ENCODE assay signal across 12 cellular contexts in the genomic region with DNA sequence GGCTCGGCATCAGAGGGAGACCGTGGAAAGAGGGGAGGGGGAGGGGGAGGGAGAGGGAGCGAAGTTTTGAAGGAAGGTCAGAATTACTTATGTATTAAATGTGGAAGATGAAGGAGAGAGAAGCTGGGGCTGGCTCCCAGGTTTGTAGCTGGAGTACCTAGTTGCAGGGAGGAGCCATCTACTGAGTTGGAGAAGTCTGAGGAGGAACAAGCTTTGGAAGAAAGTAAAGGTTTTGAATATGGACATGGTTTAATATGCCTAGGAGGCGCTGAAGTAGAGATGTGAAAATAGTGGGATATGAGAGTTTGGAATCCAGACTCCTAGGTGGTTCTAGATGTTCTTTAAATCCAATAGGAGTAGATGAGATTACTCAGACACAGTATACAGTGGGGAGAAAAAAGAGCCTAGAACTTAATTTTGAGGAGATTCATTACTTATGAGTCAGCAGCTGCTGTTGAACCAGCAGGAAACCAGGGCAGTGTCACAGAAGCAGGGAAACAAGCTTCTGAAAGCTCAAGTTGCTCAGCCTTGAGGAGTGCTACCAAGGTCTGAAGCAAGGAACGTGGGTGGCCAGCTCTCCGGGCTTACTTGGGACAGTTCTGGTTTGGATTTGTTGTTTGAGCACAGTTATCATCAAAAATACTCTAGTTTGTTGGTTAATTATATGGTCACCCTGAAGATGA.
DNase-seq lines count a peak whose midpoint lies in the region; ATAC-seq, FAIRE-seq and TF ChIP-seq lines count a peak whose summit lies in the region.
"Had no signal": no experiment of that assay in that cellular context is flagged by ENCODE, and none has a peak within 500 bp of the region (broad histone marks: within the 10 kb centered on the region; RNA-seq: fewer than 3 reads in every experiment).

No MANE protein-coding gene starts in this region.

- H3K4me2 ChIP-seq in fibroblast of lung (ENCODE audit: extremely low read depth, insufficient read depth, low read length) = no peak overlapping the region

- WGBS in pancreas, 2 donors = 88 to 93% methylated on average over 5 to 6 of the region's 6 CpGs

- H3K79me2 ChIP-seq in fibroblast of lung (ENCODE audit: control insufficient read depth, insufficient read depth, low read length) = no peaks in the 10 kb centered on the region

- H3K27ac ChIP-seq in RWPE1 (no peak overlapping the region), fibroblast of lung (ENCODE audit: insufficient read depth, low read length) (no peak overlapping the region), pancreas (no peak overlapping the region)

- FAIRE-seq in pancreas (lab: Jason Lieb, UNC) = no peak
- FAIRE-seq: GM12878, K562 had no signal

- DNase-seq in Daoy (ENCODE audit: low read depth) (peak; percentile 72), RWPE1 (ENCODE audit: low spot score) (peak; percentile 37), fibroblast of lung (ENCODE audit: low read depth in 2 of 2) (peak; percentile 74 to 91), pancreas (no peak), NAMALWA (ENCODE audit: low spot score) (no peak), OCI-M2 (lab: John Stamatoyannopoulos, UW; ENCODE audit: unreplicated experiment) (no peak), GM13976 (ENCODE audit: low spot score) (no peak)
- DNase-seq: activated CD4-positive, alpha-beta memory T cell treated with anti-CD3 and anti-CD28 coated beads, Interleukin-2, amount 10 ng/mL, durations not matched to agents 7 days and 5 days; H9 had no signal

- H3K36me3 ChIP-seq in fibroblast of lung (ENCODE audit: control insufficient read depth, insufficient read depth, low read length) (peaks cover 2% of the 10 kb centered on the region), pancreas (peaks cover 0 to 36% (median 10%) of the 10 kb centered on the region in 3 donors)

- no peak overlapping the region for H3K4me3 ChIP-seq in fibroblast of lung (replicated peaks in 1 of 4; ENCODE audit: control extremely low read depth in 1 of 4, insufficient read depth in 1 of 4, low read depth in 3 of 4, low read length in 4 of 4)
- H3K4me3 ChIP-seq in pancreas = no peak overlapping the region
- H3K4me3 ChIP-seq: GM12878, K562 had no signal

- H3K9me3 ChIP-seq in fibroblast of lung (ENCODE audit: control insufficient read depth, insufficient read depth, low read depth, low read length) (no peaks in the 10 kb centered on the region), pancreas (no peaks in the 10 kb centered on the region)

- no peak overlapping the region for H2AFZ ChIP-seq in fibroblast of lung (ENCODE audit: low read length)

- in situ Hi-C loops in GM13976 (cut with MboI; ENCODE audit: low sequenced_read_pairs, unreplicated experiment) = no loop called here

- H4K20me1 ChIP-seq in fibroblast of lung (ENCODE audit: control insufficient read depth, extremely low read depth, insufficient read depth, low read length) = no peaks in the 10 kb centered on the region

- H3K4me1 ChIP-seq in fibroblast of lung (ENCODE audit: control insufficient read depth, extremely low read depth, insufficient read depth, low read length) (no peaks in the 10 kb centered on the region), pancreas (peaks cover 0 to 6% (median 5%) of the 10 kb centered on the region in 3 donors)

- H3K27me3 ChIP-seq in fibroblast of lung (ENCODE audit: control insufficient read depth, insufficient read depth, low read length) (no peaks in the 10 kb centered on the region), pancreas (no peaks in the 10 kb centered on the region)

- intact Hi-C loops in pancreas (cut with DNase I) = no loop called here

- H3K9ac ChIP-seq in fibroblast of lung (ENCODE audit: insufficient read depth, low read length) = no peak overlapping the region

- TF ChIP-seq CTCF in RWPE1 (conservative IDR thresholded peaks at IDR 0.05; ENCODE audit: low read depth) (no peak), fibroblast of lung (conservative IDR thresholded peaks at IDR 0.05 in 1 of 2, IDR thresholded peaks at IDR 0.05 in 1 of 2; ENCODE audit: low read depth in 1 of 2, low read length in 2 of 2) (no peak), pancreas (IDR thresholded peaks at IDR 0.05) (no peak), GM13976 (IDR thresholded peaks at IDR 0.05; ENCODE audit: borderline replicate concordance, control extremely low read depth, extremely low read depth, insufficient read depth, missing control alignments) (no peak)

- CTCF ChIA-PET in RWPE1 (lab: Yijun Ruan, JAX) = interaction anchor here (0.8 kb wide), 1 partner anchor 18 kb away, joined by 5 read pairs; no protein-coding TSS in a partner anchor

- ATAC-seq in pancreas (peak in 3 of 4 donors; percentile 32 to 41 (median 37)), GM21528 (IDR thresholded peaks at IDR 0.05; ENCODE audit: low FRiP score, unreplicated experiment) (no peak)
- ATAC-seq: GM12878, K562 had no signal

- POLR2A ChIA-PET in RWPE1 (lab: Yijun Ruan, JAX; ENCODE audit: low non-redundant PET) = no interaction called here

Comparison
In these comparisons a context has a peak if more than half of its experiments do, and no peak if none do; other contexts are left out.
1. DNase-seq: peak in Daoy (single experiment), RWPE1 (single experiment) and fibroblast of lung (2 of 2); none in pancreas (0 of 6), NAMALWA (single experiment), OCI-M2 (single experiment) and GM13976 (single experiment).